Comparison of ENCODE assay signal across 18 cellular contexts in the genomic region with DNA sequence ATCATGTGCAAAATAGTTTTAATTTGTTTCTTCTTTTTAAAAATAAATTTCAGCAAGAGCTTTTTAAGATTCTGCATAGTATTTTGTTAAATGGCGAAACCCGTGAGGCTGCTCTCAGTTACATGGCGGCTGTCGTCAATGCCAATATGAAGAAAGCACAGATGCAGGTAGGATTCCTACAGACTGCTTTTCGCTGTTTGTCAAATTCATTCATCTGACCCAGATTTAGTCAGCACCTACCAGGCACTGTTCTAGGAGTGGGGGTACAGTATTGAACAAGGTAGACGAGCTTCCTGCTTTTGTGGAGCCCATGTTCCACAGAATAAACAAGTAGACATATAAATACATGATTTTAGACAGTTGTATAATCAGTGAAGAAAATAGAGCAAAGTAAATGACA.
A peak's percentile ranks its signal among the peaks of the same experiment; 100 is the strongest.
DNase-seq lines count a peak whose midpoint lies in the region; ATAC-seq and TF ChIP-seq lines count a peak whose summit lies in the region.
"Had no signal": no experiment of that assay in that cellular context is flagged by ENCODE, and none has a peak within 500 bp of the region (broad histone marks: within the 10 kb centered on the region; RNA-seq: fewer than 3 reads in every experiment).

No MANE protein-coding gene starts in this region.

- DNase-seq in activated naive CD8-positive, alpha-beta T cell treated with anti-CD3 and anti-CD28 coated beads, Interleukin-2, amount 50 U/mL, for 24 hours: no peak
- no peak for DNase-seq in dorsolateral prefrontal cortex
- no peak for DNase-seq in stimulated activated effector memory CD8-positive, alpha-beta T cell treated with anti-CD3 and anti-CD28 coated beads, Interleukin-12 subunit alpha, Interleukin-12 subunit beta, amount 100 ng/mL, for 72 hours (ENCODE audit: low spot score in 2 of 2)
- no peak for DNase-seq in ascending aorta (ENCODE audit: low spot score in 2 of 2)
- DNase-seq in EL: no peak
- DNase-seq: CD4-positive, alpha-beta memory T cell; DMS153; DMS79; H9; IMR-90 had no signal

- no peak for ATAC-seq in activated naive CD8-positive, alpha-beta T cell treated with anti-CD3 and anti-CD28 coated beads, Interleukin-2, amount 50 U/mL, for 24 hours
- no peak for ATAC-seq in stimulated activated effector memory CD8-positive, alpha-beta T cell treated with anti-CD3 and anti-CD28 coated beads, Interleukin-12 subunit alpha, Interleukin-12 subunit beta, amount 100 ng/mL, for 72 hours
- ATAC-seq in HG02610 (IDR thresholded peaks at IDR 0.05; ENCODE audit: unreplicated experiment) (no peak), HG03280 (IDR thresholded peaks at IDR 0.05; ENCODE audit: unreplicated experiment) (no peak)
- ATAC-seq: A549, GM12878 had no signal

- no peaks in the 10 kb centered on the region for H3K27me3 Mint-ChIP-seq in activated naive CD8-positive, alpha-beta T cell
- no peaks in the 10 kb centered on the region for H3K27me3 Mint-ChIP-seq in activated naive CD8-positive, alpha-beta T cell treated with anti-CD3 and anti-CD28 coated beads, Interleukin-2, amount 50 U/mL, for 24 hours
- H3K27me3 Mint-ChIP-seq: CD4-positive, alpha-beta memory T cell had no signal

- H3K27me3 ChIP-seq in dorsolateral prefrontal cortex: no peaks in the 10 kb centered on the region
- H3K27me3 ChIP-seq in ascending aorta: no peaks in the 10 kb centered on the region
- H3K27me3 ChIP-seq: BLaER1 had no signal

- TF ChIP-seq CTCF in dorsolateral prefrontal cortex (IDR thresholded peaks at IDR 0.05 in 54 of 56, conservative IDR thresholded peaks at IDR 0.05 in 2 of 56; ENCODE audit: low read depth in 1 of 56, partially characterized antibody in 56 of 56) (no peak), ascending aorta (IDR thresholded peaks at IDR 0.05) (no peak)

- no peak overlapping the region for H3K4me3 Mint-ChIP-seq in activated naive CD8-positive, alpha-beta T cell
- no peak overlapping the region for H3K4me3 Mint-ChIP-seq in activated naive CD8-positive, alpha-beta T cell treated with anti-CD3 and anti-CD28 coated beads, Interleukin-2, amount 50 U/mL, for 24 hours
- H3K4me3 Mint-ChIP-seq in stimulated activated effector memory CD8-positive, alpha-beta T cell treated with anti-CD3 and anti-CD28 coated beads, Interleukin-12 subunit alpha, Interleukin-12 subunit beta, amount 100 ng/mL, for 72 hours: no peak overlapping the region
- H3K4me3 Mint-ChIP-seq: CD14-positive monocyte; CD4-positive, alpha-beta memory T cell; H9 had no signal

- peaks cover 16% of the 10 kb centered on the region for H3K36me3 Mint-ChIP-seq in activated naive CD8-positive, alpha-beta T cell
- H3K36me3 Mint-ChIP-seq in activated naive CD8-positive, alpha-beta T cell treated with anti-CD3 and anti-CD28 coated beads, Interleukin-2, amount 50 U/mL, for 24 hours (ENCODE audit: low read depth): peaks cover 16% of the 10 kb centered on the region
- peaks cover 97% of the 10 kb centered on the region for H3K36me3 Mint-ChIP-seq in stimulated activated effector memory CD8-positive, alpha-beta T cell treated with anti-CD3 and anti-CD28 coated beads, Interleukin-12 subunit alpha, Interleukin-12 subunit beta, amount 100 ng/mL, for 72 hours

- H3K27ac Mint-ChIP-seq in activated naive CD8-positive, alpha-beta T cell: peak overlapping the region; percentile 16
- no peak overlapping the region for H3K27ac Mint-ChIP-seq in activated naive CD8-positive, alpha-beta T cell treated with anti-CD3 and anti-CD28 coated beads, Interleukin-2, amount 50 U/mL, for 24 hours
- H3K27ac Mint-ChIP-seq in stimulated activated effector memory CD8-positive, alpha-beta T cell treated with anti-CD3 and anti-CD28 coated beads, Interleukin-12 subunit alpha, Interleukin-12 subunit beta, amount 100 ng/mL, for 72 hours: peak overlapping the region; percentile 4
- H3K27ac Mint-ChIP-seq: CD14-positive monocyte had no signal

- H3K27ac ChIP-seq in dorsolateral prefrontal cortex (peak overlapping the region; percentile 2 to 99 (median 94)), ascending aorta (no peak overlapping the region)
- H3K27ac ChIP-seq: 22Rv1, A549, BLaER1 had no signal

- no peaks in the 10 kb centered on the region for H3K4me1 Mint-ChIP-seq in activated naive CD8-positive, alpha-beta T cell (ENCODE audit: low read depth)
- no peaks in the 10 kb centered on the region for H3K4me1 Mint-ChIP-seq in activated naive CD8-positive, alpha-beta T cell treated with anti-CD3 and anti-CD28 coated beads, Interleukin-2, amount 50 U/mL, for 24 hours
- no peaks in the 10 kb centered on the region for H3K4me1 Mint-ChIP-seq in stimulated activated effector memory CD8-positive, alpha-beta T cell treated with anti-CD3 and anti-CD28 coated beads, Interleukin-12 subunit alpha, Interleukin-12 subunit beta, amount 100 ng/mL, for 72 hours
- H3K4me1 Mint-ChIP-seq: CD14-positive monocyte; CD4-positive, alpha-beta memory T cell; H9 had no signal

- no peaks in the 10 kb centered on the region for H3K9me3 Mint-ChIP-seq in activated naive CD8-positive, alpha-beta T cell (ENCODE audit: low read depth)
- no peaks in the 10 kb centered on the region for H3K9me3 Mint-ChIP-seq in activated naive CD8-positive, alpha-beta T cell treated with anti-CD3 and anti-CD28 coated beads, Interleukin-2, amount 50 U/mL, for 24 hours
- H3K9me3 Mint-ChIP-seq in stimulated activated effector memory CD8-positive, alpha-beta T cell treated with anti-CD3 and anti-CD28 coated beads, Interleukin-12 subunit alpha, Interleukin-12 subunit beta, amount 100 ng/mL, for 72 hours: no peaks in the 10 kb centered on the region
- H3K9me3 Mint-ChIP-seq: CD14-positive monocyte; CD4-positive, alpha-beta memory T cell; H9 had no signal

- H3K36me3 ChIP-seq in ascending aorta: peaks cover 61 to 85% of the 10 kb centered on the region in 2 donors

- intact Hi-C loops in dorsolateral prefrontal cortex (cut with DNase I) (loop anchor here in 1 of 2 donors (5.0 kb wide), 1 partner anchor 75 kb away; no protein-coding TSS in a partner anchor), ascending aorta (cut with DNase I) (no loop called here)

- H3K4me3 ChIP-seq in dorsolateral prefrontal cortex (no peak overlapping the region), ascending aorta (no peak overlapping the region)
- H3K4me3 ChIP-seq: A549, BLaER1, GM12878 had no signal

- peaks cover 0 to 2% of the 10 kb centered on the region in 2 donors for H3K4me1 ChIP-seq in ascending aorta
- H3K4me1 ChIP-seq: A549, BLaER1 had no signal

- no peaks in the 10 kb centered on the region for H3K9me3 ChIP-seq in ascending aorta
- H3K9me3 ChIP-seq: A549, BLaER1 had no signal

Comparison
In these comparisons a context has a peak if more than half of its experiments do, and no peak if none do; other contexts are left out.
1. H3K27ac ChIP-seq: peak in dorsolateral prefrontal cortex (59 of 59); none in ascending aorta (0 of 2).